In the genomic region with DNA sequence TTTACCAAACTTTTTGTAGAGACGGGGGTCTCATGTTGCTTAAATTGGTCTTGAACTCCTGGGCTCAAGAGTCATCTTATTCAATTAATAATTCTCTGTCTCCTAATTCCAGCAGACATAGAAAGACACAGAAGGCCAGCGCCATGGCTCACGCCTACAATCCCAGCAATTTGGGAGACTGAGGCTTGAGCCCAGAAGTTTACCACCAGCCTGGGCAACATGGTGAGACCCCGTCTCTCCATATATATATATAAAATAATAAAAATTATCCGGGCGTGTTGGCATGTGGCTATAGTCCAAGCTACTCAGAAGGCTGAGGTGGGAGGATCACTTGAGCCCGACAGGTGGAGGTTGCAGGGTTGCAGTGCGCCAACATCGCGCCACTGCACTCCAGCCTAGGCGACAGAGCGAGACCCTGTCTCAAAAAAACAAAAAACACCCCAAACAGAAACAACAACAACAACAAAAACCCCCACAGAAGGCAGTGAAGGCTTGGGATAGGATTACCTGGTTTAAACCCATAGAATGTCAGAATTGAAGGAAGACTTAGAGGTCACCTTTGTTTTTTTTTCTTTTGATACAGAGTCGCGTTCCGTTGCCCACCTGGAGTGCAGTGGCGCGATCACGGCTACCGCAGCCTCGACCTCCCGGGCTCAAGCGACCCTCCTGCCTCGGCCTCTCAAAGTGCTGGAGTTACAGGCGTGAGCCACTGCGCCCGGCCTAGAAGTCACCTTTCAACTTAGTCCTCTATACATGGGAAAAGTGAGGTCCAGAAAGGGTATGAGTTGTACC, we compare ENCODE assay signal across 8 cellular contexts. TPM values are rescaled to one million over a fixed set of nuclear protein-coding genes. Genes with fewer than 3 reads are reported as not detected.
DNase-seq lines count a peak whose midpoint lies in the region; ATAC-seq, FAIRE-seq and TF ChIP-seq lines count a peak whose summit lies in the region.

No MANE protein-coding gene starts in this region.

- CTCF ChIA-PET in Calu3 (lab: Charles Lee): interaction anchor here (0.6 to 1.2 kb wide), 4 partner anchors 13 to 143 kb away, joined by 4 to 8 read pairs (median 8); no protein-coding TSS in a partner anchor

- no peaks in the 10 kb centered on the region for H3K36me3 ChIP-seq in muscle layer of colon (ENCODE audit: insufficient read depth, low read length)

- DNase-seq in Calu3 (no peak), HL-60 (ENCODE audit: low read depth in 1 of 2, low spot score in 1 of 2) (no peak), caudate nucleus (lab: John Stamatoyannopoulos, UW) (no peak), NCI-H2227 treated with DMSO at 0.1 percent for 48 hours (lab: John Stamatoyannopoulos, UW) (no peak), frontal cortex (ENCODE audit: low spot score in 2 of 2) (no peak)

- peak overlapping the region; percentile 88 for H3K4me3 Mint-ChIP-seq in Calu3 (ENCODE audit: low read depth, unreplicated experiment)

- no peak for TF ChIP-seq CTCF in Calu3 (IDR thresholded peaks at IDR 0.05; ENCODE audit: unreplicated experiment)
- no peak for TF ChIP-seq CTCF in HL-60 (IDR thresholded peaks at IDR 0.05; ENCODE audit: insufficient read depth, low read length)

- H3K4me3 ChIP-seq in HL-60 (replicated peaks; ENCODE audit: insufficient read depth, low read length): peak overlapping the region; percentile 98
- peak overlapping the region; percentile 63 to 91 for H3K4me3 ChIP-seq in muscle layer of colon (ENCODE audit: low read depth in 1 of 2, low read length in 2 of 2)

- H3K27me3 ChIP-seq in HL-60 (ENCODE audit: insufficient read depth, poor library complexity, severe bottlenecking) (no peaks in the 10 kb centered on the region), muscle layer of colon (ENCODE audit: control insufficient read depth in 1 of 2, insufficient read depth in 2 of 2, low read length in 2 of 2) (no peaks in the 10 kb centered on the region)

- peak overlapping the region; percentile 83 for H3K9ac ChIP-seq in muscle layer of colon (ENCODE audit: low read length)

- FAIRE-seq in frontal cortex (lab: Jason Lieb, UNC): no peak

- no peak for ATAC-seq in GM21367 (IDR thresholded peaks at IDR 0.05; ENCODE audit: unreplicated experiment)
- no peak for ATAC-seq in GM18867 (IDR thresholded peaks at IDR 0.05; ENCODE audit: unreplicated experiment)

- intact Hi-C loops in Calu3 (cut with micrococcal nuclease; ENCODE audit: unreplicated experiment): no loop called here

- peaks cover 33% of the 10 kb centered on the region for H3K36me3 Mint-ChIP-seq in Calu3 (ENCODE audit: insufficient read depth, unreplicated experiment)

- peak overlapping the region; percentile 87 for H3K27ac ChIP-seq in HL-60 (replicated peaks)
- H3K27ac ChIP-seq in caudate nucleus (ENCODE audit: low read depth, low read length): peak overlapping the region; percentile 88
- H3K27ac ChIP-seq in muscle layer of colon (ENCODE audit: low read depth, low read length): peak overlapping the region; percentile 56

- peaks cover 9% of the 10 kb centered on the region for H3K4me1 ChIP-seq in muscle layer of colon (ENCODE audit: insufficient read depth, low read length)

- H3K9me3 Mint-ChIP-seq in Calu3 (ENCODE audit: low read depth, unreplicated experiment): no peaks in the 10 kb centered on the region

- H3K9me3 ChIP-seq in muscle layer of colon (ENCODE audit: low read length): no peaks in the 10 kb centered on the region

- peaks cover 10% of the 10 kb centered on the region for H3K4me1 Mint-ChIP-seq in Calu3 (ENCODE audit: low read depth, unreplicated experiment)

- TSS peak; percentile 85 for BruUV-seq in Calu3 (replicated peaks; lab: Mats Ljungman, UMichigan)

- H3K27ac Mint-ChIP-seq in Calu3 (ENCODE audit: unreplicated experiment): peak overlapping the region; percentile 95

- no peaks in the 10 kb centered on the region for H3K27me3 Mint-ChIP-seq in Calu3 (ENCODE audit: unreplicated experiment)

RNA-seq across cellular contexts. Expression of gene UBAP1, which starts 0.7 kb away (rescaled TPM):
- 29.4 and 30.7 TPM in 2 replicates for total RNA-seq in Calu3 (2022)
- 21.6 TPM for total RNA-seq in frontal cortex

RNA-seq across cellular contexts. Expression of gene DCAF12, which starts 51.6 kb away (rescaled TPM):
- 20.8 and 24.4 TPM in 2 replicates for total RNA-seq in Calu3 (2022)
- total RNA-seq in frontal cortex: 19.2 TPM
